12 cellular contexts compared by ENCODE assay signal in genomic region chr3:136353461-136353860, GRCh38.
DNase-seq lines count a peak whose midpoint lies in the region; ATAC-seq, FAIRE-seq and TF ChIP-seq lines count a peak whose summit lies in the region.
"Had no signal": no experiment of that assay in that cellular context is flagged by ENCODE, and none has a peak within 500 bp of the region (broad histone marks: within the 10 kb centered on the region; RNA-seq: fewer than 3 reads in every experiment).

No MANE protein-coding gene starts in this region.

- H3K9me3 Mint-ChIP-seq in activated CD8-positive, alpha-beta T cell treated with anti-CD3 and anti-CD28 coated beads for 36 hours, result peaks cover 3% of the 10 kb centered on the region

- no peaks in the 10 kb centered on the region for H3K27me3 Mint-ChIP-seq in activated CD8-positive, alpha-beta T cell treated with anti-CD3 and anti-CD28 coated beads for 36 hours

- peaks cover 12% of the 10 kb centered on the region for H3K4me1 Mint-ChIP-seq in activated CD8-positive, alpha-beta T cell treated with anti-CD3 and anti-CD28 coated beads for 36 hours (ENCODE audit: low read depth)
- H3K4me1 Mint-ChIP-seq: neural crest cell had no signal

- ATAC-seq in GM19395 (IDR thresholded peaks at IDR 0.05; ENCODE audit: unreplicated experiment) (peak; percentile 82), HG02981 (IDR thresholded peaks at IDR 0.05; ENCODE audit: unreplicated experiment) (peak; percentile 75)
- ATAC-seq in activated CD8-positive, alpha-beta T cell treated with anti-CD3 and anti-CD28 coated beads for 36 hours, result peak; percentile 74

- CTCF ChIA-PET in activated CD8-positive, alpha-beta T cell treated with anti-CD3 and anti-CD28 coated beads for 36 hours (lab: Charles Lee), result interaction anchor here (1.5 kb wide), 1 partner anchor 13 kb away, joined by 4 read pairs; no protein-coding TSS in a partner anchor

- peak overlapping the region; percentile 53 for H3K27ac Mint-ChIP-seq in activated CD8-positive, alpha-beta T cell treated with anti-CD3 and anti-CD28 coated beads for 36 hours

- no peak overlapping the region for H3K4me3 Mint-ChIP-seq in activated CD8-positive, alpha-beta T cell treated with anti-CD3 and anti-CD28 coated beads for 36 hours
- H3K4me3 Mint-ChIP-seq: neural crest cell had no signal

- POLR2A ChIA-PET in activated CD8-positive, alpha-beta T cell treated with anti-CD3 and anti-CD28 coated beads for 36 hours (lab: Charles Lee), result no interaction called here

- FAIRE-seq in GM18507 (lab: Jason Lieb, UNC), result peak; percentile 74

- intact Hi-C loops in activated CD8-positive, alpha-beta T cell treated with anti-CD3 and anti-CD28 coated beads for 36 hours (cut with micrococcal nuclease), result no loop called here

- no peak for TF ChIP-seq CTCF in activated CD8-positive, alpha-beta T cell treated with anti-CD3 and anti-CD28 coated beads for 36 hours (IDR thresholded peaks at IDR 0.05)

- peaks cover 20% of the 10 kb centered on the region for H3K36me3 Mint-ChIP-seq in activated CD8-positive, alpha-beta T cell treated with anti-CD3 and anti-CD28 coated beads for 36 hours (ENCODE audit: low read depth)

- peak; percentile 12 for DNase-seq in GM18507 (ENCODE audit: extremely low spot score, insufficient read length, low read depth)
- DNase-seq in activated CD8-positive, alpha-beta T cell treated with anti-CD3 and anti-CD28 coated beads for 36 hours, result peak; percentile 11
- DNase-seq in NCI-H345 treated with DMSO at 0.1 percent for 48 hours (lab: John Stamatoyannopoulos, UW; ENCODE audit: unreplicated experiment), result no peak
- no peak for DNase-seq in 8988T
- no peak for DNase-seq in activated CD4-positive, CD25-positive, alpha-beta regulatory T cell treated with anti-CD3 and anti-CD28 coated beads, Interleukin-2, amount 50 U/mL, for 72 hours
- DNase-seq: aorta; effector CD4-positive, alpha-beta T cell; NCI-H1417 treated with DMSO at 0.1 percent for 48 hours; spleen had no signal

Comparison
In these comparisons a context has a peak if more than half of its experiments do, and no peak if none do; other contexts are left out.
1. DNase-seq: peak in GM18507 (single experiment) and activated CD8-positive, alpha-beta T cell treated with anti-CD3 and anti-CD28 coated beads for 36 hours (single experiment); none in NCI-H345 treated with DMSO at 0.1 percent for 48 hours (single experiment), 8988T (single experiment) and activated CD4-positive, CD25-positive, alpha-beta regulatory T cell treated with anti-CD3 and anti-CD28 coated beads, Interleukin-2, amount 50 U/mL, for 72 hours (single experiment).
2. Peak in every context shown above with its lines, with median percentiles within 50 percentile points of each other: ATAC-seq.